1 cellular context compared by ENCODE assay signal in the genomic region with DNA sequence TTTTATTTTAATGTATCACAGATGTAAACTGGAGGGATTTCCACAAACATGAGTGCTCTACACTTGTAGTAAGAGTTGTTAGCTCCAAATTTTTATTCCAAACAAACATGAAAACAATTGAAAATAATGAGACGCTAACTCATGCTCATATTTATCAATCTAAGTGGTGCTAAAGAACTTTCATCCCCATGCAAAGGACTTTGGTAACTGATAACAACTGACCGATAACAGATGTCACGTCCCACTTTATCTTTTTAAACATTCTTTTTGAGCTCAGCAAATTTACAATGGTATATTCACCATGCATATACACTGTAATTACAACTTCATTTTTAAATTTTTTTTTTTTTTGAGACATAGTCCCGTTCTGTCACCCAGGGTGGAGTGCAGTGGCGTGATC.
TF ChIP-seq lines count a peak whose summit lies in the region.

No MANE protein-coding gene starts in this region.

TF ChIP-seq in HepG2, 621 proteins besides CTCF, POLR2A, EP300 and RAD21 (continued from another document):
- TF ChIP-seq, protein P1, sequence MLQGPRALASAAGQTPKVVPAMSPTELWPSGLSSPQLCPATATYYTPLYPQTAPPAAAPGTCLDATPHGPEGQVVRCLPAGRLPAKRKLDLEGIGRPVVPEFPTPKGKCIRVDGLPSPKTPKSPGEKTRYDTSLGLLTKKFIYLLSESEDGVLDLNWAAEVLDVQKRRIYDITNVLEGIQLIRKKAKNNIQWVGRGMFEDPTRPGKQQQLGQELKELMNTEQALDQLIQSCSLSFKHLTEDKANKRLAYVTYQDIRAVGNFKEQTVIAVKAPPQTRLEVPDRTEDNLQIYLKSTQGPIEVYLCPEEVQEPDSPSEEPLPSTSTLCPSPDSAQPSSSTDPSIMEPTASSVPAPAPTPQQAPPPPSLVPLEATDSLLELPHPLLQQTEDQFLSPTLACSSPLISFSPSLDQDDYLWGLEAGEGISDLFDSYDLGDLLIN (CRISPR knock-in tag; IDR thresholded peaks at IDR 0.05; ENCODE audit: borderline replicate concordance), result no peak
- TF ChIP-seq, protein P2, sequence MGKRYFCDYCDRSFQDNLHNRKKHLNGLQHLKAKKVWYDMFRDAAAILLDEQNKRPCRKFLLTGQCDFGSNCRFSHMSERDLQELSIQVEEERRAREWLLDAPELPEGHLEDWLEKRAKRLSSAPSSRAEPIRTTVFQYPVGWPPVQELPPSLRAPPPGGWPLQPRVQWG (CRISPR knock-in tag; IDR thresholded peaks at IDR 0.05; ENCODE audit: borderline replicate concordance, low read depth), result no peak
- TF ChIP-seq ZFP62 (CRISPR knock-in tag; IDR thresholded peaks at IDR 0.05) (no peak), KDM4B (CRISPR knock-in tag; IDR thresholded peaks at IDR 0.05) (no peak), ZNF556 (CRISPR knock-in tag; IDR thresholded peaks at IDR 0.05; ENCODE audit: borderline replicate concordance) (no peak), GABPA (IDR thresholded peaks at IDR 0.05; ENCODE audit: low read depth, low read length) (no peak), GABPA (CRISPR knock-in tag; IDR thresholded peaks at IDR 0.05; ENCODE audit: low read depth) (no peak), PHF8 (CRISPR knock-in tag; IDR thresholded peaks at IDR 0.05) (no peak), DPF2 (CRISPR knock-in tag; IDR thresholded peaks at IDR 0.05; ENCODE audit: borderline replicate concordance, low read depth) (no peak), BORCS8-MEF2B (CRISPR knock-in tag; IDR thresholded peaks at IDR 0.05) (no peak), NFE2L2 (IDR thresholded peaks at IDR 0.05; ENCODE audit: low read length) (no peak), KAT7 (CRISPR knock-in tag; IDR thresholded peaks at IDR 0.05; ENCODE audit: borderline replicate concordance) (no peak), TARDBP (CRISPR knock-in tag; IDR thresholded peaks at IDR 0.05) (no peak), CBX2 (IDR thresholded peaks at IDR 0.05; ENCODE audit: low read depth, low read length) (no peak), CBX2 (CRISPR knock-in tag; IDR thresholded peaks at IDR 0.05; ENCODE audit: low read depth) (no peak)
- TF ChIP-seq, protein P3, sequence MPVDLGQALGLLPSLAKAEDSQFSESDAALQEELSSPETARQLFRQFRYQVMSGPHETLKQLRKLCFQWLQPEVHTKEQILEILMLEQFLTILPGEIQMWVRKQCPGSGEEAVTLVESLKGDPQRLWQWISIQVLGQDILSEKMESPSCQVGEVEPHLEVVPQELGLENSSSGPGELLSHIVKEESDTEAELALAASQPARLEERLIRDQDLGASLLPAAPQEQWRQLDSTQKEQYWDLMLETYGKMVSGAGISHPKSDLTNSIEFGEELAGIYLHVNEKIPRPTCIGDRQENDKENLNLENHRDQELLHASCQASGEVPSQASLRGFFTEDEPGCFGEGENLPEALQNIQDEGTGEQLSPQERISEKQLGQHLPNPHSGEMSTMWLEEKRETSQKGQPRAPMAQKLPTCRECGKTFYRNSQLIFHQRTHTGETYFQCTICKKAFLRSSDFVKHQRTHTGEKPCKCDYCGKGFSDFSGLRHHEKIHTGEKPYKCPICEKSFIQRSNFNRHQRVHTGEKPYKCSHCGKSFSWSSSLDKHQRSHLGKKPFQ (CRISPR knock-in tag; IDR thresholded peaks at IDR 0.05; ENCODE audit: insufficient replicate concordance), result no peak
- TF ChIP-seq, protein P4, sequence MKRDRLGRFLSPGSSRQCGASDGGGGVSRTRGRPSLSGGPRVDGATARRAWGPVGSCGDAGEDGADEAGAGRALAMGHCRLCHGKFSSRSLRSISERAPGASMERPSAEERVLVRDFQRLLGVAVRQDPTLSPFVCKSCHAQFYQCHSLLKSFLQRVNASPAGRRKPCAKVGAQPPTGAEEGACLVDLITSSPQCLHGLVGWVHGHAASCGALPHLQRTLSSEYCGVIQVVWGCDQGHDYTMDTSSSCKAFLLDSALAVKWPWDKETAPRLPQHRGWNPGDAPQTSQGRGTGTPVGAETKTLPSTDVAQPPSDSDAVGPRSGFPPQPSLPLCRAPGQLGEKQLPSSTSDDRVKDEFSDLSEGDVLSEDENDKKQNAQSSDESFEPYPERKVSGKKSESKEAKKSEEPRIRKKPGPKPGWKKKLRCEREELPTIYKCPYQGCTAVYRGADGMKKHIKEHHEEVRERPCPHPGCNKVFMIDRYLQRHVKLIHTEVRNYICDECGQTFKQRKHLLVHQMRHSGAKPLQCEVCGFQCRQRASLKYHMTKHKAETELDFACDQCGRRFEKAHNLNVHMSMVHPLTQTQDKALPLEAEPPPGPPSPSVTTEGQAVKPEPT (CRISPR knock-in tag; IDR thresholded peaks at IDR 0.05; ENCODE audit: low read depth), result no peak
- TF ChIP-seq, protein P5, sequence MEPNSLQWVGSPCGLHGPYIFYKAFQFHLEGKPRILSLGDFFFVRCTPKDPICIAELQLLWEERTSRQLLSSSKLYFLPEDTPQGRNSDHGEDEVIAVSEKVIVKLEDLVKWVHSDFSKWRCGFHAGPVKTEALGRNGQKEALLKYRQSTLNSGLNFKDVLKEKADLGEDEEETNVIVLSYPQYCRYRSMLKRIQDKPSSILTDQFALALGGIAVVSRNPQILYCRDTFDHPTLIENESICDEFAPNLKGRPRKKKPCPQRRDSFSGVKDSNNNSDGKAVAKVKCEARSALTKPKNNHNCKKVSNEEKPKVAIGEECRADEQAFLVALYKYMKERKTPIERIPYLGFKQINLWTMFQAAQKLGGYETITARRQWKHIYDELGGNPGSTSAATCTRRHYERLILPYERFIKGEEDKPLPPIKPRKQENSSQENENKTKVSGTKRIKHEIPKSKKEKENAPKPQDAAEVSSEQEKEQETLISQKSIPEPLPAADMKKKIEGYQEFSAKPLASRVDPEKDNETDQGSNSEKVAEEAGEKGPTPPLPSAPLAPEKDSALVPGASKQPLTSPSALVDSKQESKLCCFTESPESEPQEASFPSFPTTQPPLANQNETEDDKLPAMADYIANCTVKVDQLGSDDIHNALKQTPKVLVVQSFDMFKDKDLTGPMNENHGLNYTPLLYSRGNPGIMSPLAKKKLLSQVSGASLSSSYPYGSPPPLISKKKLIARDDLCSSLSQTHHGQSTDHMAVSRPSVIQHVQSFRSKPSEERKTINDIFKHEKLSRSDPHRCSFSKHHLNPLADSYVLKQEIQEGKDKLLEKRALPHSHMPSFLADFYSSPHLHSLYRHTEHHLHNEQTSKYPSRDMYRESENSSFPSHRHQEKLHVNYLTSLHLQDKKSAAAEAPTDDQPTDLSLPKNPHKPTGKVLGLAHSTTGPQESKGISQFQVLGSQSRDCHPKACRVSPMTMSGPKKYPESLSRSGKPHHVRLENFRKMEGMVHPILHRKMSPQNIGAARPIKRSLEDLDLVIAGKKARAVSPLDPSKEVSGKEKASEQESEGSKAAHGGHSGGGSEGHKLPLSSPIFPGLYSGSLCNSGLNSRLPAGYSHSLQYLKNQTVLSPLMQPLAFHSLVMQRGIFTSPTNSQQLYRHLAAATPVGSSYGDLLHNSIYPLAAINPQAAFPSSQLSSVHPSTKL (CRISPR knock-in tag; IDR thresholded peaks at IDR 0.05), result no peak
